In the genomic region with DNA sequence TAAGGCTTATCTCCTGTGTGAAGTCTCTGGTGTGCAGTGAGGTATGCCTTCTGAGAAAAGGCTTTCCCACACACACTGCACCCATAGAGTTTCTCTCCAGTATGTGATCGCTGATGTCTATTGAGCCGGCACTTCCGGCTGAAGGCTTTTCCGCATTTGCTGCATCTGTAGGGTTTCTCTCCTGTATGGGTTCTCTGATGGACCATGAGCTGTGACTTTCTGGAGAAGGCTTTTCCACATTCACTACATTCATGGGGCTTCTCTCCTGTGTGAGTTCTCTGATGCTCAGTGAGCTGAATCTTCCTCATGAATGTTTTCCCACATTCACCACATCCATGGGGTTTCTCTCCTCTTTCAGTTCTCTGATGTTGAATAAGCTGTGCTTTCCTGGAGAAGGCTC, we compare ENCODE assay signal across 16 cellular contexts.
"Had no signal": no experiment of that assay in that cellular context is flagged by ENCODE, and none has a peak within 500 bp of the region (broad histone marks: within the 10 kb centered on the region; RNA-seq: fewer than 3 reads in every experiment).

No MANE protein-coding gene starts in this region.

- H3K27me3 ChIP-seq: ascending aorta, breast epithelium, esophagus muscularis mucosa, hepatocyte, tibial nerve, vagina had no signal

- H3K4me2 ChIP-seq: hepatocyte had no signal

- H3K4me1 ChIP-seq: ascending aorta, breast epithelium, esophagus muscularis mucosa, parathyroid adenoma, tibial nerve, vagina had no signal

- H3K27ac ChIP-seq: ascending aorta, breast epithelium, esophagus muscularis mucosa, hepatocyte, parathyroid adenoma, tibial nerve, vagina had no signal

- H2AFZ ChIP-seq: hepatocyte, parathyroid adenoma had no signal

- ATAC-seq: activated CD4-positive, alpha-beta T cell treated with anti-CD3 and anti-CD28 coated beads for 36 hours; activated CD8-positive, alpha-beta T cell treated with anti-CD3 and anti-CD28 coated beads for 36 hours; activated naive CD4-positive, alpha-beta T cell treated with anti-CD3 and anti-CD28 coated beads, Interleukin-2, amount 50 U/mL, for 72 hours; stimulated activated effector memory CD8-positive, alpha-beta T cell treated with anti-CD3 and anti-CD28 coated beads, Interleukin-12 subunit alpha, Interleukin-12 subunit beta, amount 100 ng/mL, for 72 hours; T-helper 17 cell had no signal

- H3K4me1 Mint-ChIP-seq: activated CD4-positive, alpha-beta T cell treated with anti-CD3 and anti-CD28 coated beads for 36 hours; stimulated activated effector memory CD8-positive, alpha-beta T cell treated with anti-CD3 and anti-CD28 coated beads, Interleukin-12 subunit alpha, Interleukin-12 subunit beta, amount 100 ng/mL, for 72 hours; T-helper 17 cell had no signal

- DNase-seq: activated CD4-positive, alpha-beta T cell treated with anti-CD3 and anti-CD28 coated beads for 36 hours; activated CD8-positive, alpha-beta T cell treated with anti-CD3 and anti-CD28 coated beads for 36 hours; activated gamma-delta T cell; activated T-cell treated with anti-CD3 and anti-CD28 coated beads, Interleukin-2, amount 50 U/mL, for 48 hours; kidney glomerular epithelial cell; naive B cell; T-helper 17 cell had no signal

- H3K4me3 ChIP-seq: ascending aorta, breast epithelium, esophagus muscularis mucosa, hepatocyte, tibial nerve, vagina had no signal

- H3K79me2 ChIP-seq: hepatocyte, parathyroid adenoma had no signal

- H3K27ac Mint-ChIP-seq: activated CD4-positive, alpha-beta T cell treated with anti-CD3 and anti-CD28 coated beads for 36 hours; activated CD8-positive, alpha-beta T cell treated with anti-CD3 and anti-CD28 coated beads for 36 hours; activated naive CD4-positive, alpha-beta T cell treated with anti-CD3 and anti-CD28 coated beads, Interleukin-2, amount 50 U/mL, for 72 hours; naive B cell; stimulated activated effector memory CD8-positive, alpha-beta T cell treated with anti-CD3 and anti-CD28 coated beads, Interleukin-12 subunit alpha, Interleukin-12 subunit beta, amount 100 ng/mL, for 72 hours; T-helper 17 cell had no signal

- H3K9ac ChIP-seq: parathyroid adenoma had no signal

- H3K4me3 Mint-ChIP-seq: activated CD4-positive, alpha-beta T cell treated with anti-CD3 and anti-CD28 coated beads for 36 hours; activated CD8-positive, alpha-beta T cell treated with anti-CD3 and anti-CD28 coated beads for 36 hours; naive B cell; stimulated activated effector memory CD8-positive, alpha-beta T cell treated with anti-CD3 and anti-CD28 coated beads, Interleukin-12 subunit alpha, Interleukin-12 subunit beta, amount 100 ng/mL, for 72 hours; T-helper 17 cell had no signal

- H3K27me3 Mint-ChIP-seq: activated CD4-positive, alpha-beta T cell treated with anti-CD3 and anti-CD28 coated beads for 36 hours; activated CD8-positive, alpha-beta T cell treated with anti-CD3 and anti-CD28 coated beads for 36 hours; naive B cell; T-helper 17 cell had no signal
